Comparison of ENCODE assay signal across 9 cellular contexts in the genomic region with DNA sequence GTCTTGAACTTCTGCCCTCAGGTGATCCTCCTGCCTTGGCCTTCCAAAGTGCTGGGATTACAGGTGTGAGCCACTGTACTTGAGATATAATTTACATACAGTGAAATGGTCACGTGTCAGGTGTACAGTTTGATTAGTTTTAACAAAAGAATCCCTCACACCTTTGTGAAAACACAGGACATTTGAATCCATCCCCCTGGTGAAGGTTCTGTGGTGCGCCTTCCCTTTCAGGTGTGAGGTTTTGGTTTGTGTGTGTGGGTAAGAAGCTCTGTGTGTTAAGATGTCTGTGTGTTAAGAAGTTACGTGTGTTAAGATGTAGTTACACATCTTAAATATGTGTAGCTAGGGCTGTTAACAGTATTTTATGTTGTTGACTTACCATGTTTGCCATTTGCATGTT. TPM values are rescaled to one million over a fixed set of nuclear protein-coding genes. Genes with fewer than 3 reads are reported as not detected.
DNase-seq lines count a peak whose midpoint lies in the region; ATAC-seq and TF ChIP-seq lines count a peak whose summit lies in the region.
"Had no signal": no experiment of that assay in that cellular context is flagged by ENCODE, and none has a peak within 500 bp of the region (broad histone marks: within the 10 kb centered on the region; RNA-seq: fewer than 3 reads in every experiment).

No MANE protein-coding gene starts in this region.

- peak overlapping the region; percentile 71 for H3K27ac Mint-ChIP-seq in activated CD4-positive, alpha-beta T cell treated with anti-CD3 and anti-CD28 coated beads, Interleukin-2, amount 10 ng/mL, durations not matched to agents 24 days and 14 days
- peak overlapping the region; percentile 73 for H3K27ac Mint-ChIP-seq in activated T-helper 2 cell treated with anti-CD3 and anti-CD28 coated beads, Interferon-gamma antibody, Interleukin-2, Interleukin-4, amounts not matched to agents 10 μg/mL and 5 μg/mL and 100 μg/mL, durations not matched to agents 14 hours and 24 hours and 36 hours

- peak overlapping the region; percentile 75 to 81 for H3K27ac ChIP-seq in liver (ENCODE audit: low read depth in 1 of 2, low read length in 2 of 2)
- H3K27ac ChIP-seq in temporal lobe (ENCODE audit: low read depth, low read length), result peak overlapping the region; percentile 85

- H3K9ac ChIP-seq in liver (ENCODE audit: low read depth in 1 of 2, low read length in 2 of 2), result peak overlapping the region; percentile 4 to 41

- H3K4me3 ChIP-seq in liver (ENCODE audit: low read depth in 1 of 3, low read length in 3 of 3) (no peak overlapping the region), MG63 (no peak overlapping the region)

- H3K4me3 Mint-ChIP-seq in activated CD4-positive, alpha-beta T cell treated with anti-CD3 and anti-CD28 coated beads, Interleukin-2, amount 10 ng/mL, durations not matched to agents 24 days and 14 days, result peak overlapping the region; percentile 39
- H3K4me3 Mint-ChIP-seq in activated T-helper 2 cell treated with anti-CD3 and anti-CD28 coated beads, Interferon-gamma antibody, Interleukin-2, Interleukin-4, amounts not matched to agents 10 μg/mL and 5 μg/mL and 100 μg/mL, durations not matched to agents 14 hours and 24 hours and 36 hours (ENCODE audit: low read depth), result peak overlapping the region; percentile 11

- H3K9me3 ChIP-seq in liver (ENCODE audit: control insufficient read depth in 4 of 4, low read length in 3 of 4), result no peaks in the 10 kb centered on the region
- no peaks in the 10 kb centered on the region; the same call in 1 of the 2 replicates for H3K9me3 ChIP-seq in MG63

- no peak for DNase-seq in activated CD4-positive, alpha-beta T cell treated with anti-CD3 and anti-CD28 coated beads, Interleukin-2, amount 10 ng/mL, durations not matched to agents 24 days and 14 days
- DNase-seq in activated CD4-positive, alpha-beta T cell treated with anti-CD3 and anti-CD28 coated beads, Interleukin-2, amount 50 U/mL, for 4 hours, result no peak
- DNase-seq in activated T-helper 2 cell treated with anti-CD3 and anti-CD28 coated beads, Interferon-gamma antibody, Interleukin-2, Interleukin-4, amounts not matched to agents 10 μg/mL and 5 μg/mL and 100 μg/mL, durations not matched to agents 14 hours and 24 hours and 36 hours (ENCODE audit: low spot score), result no peak
- no peak for DNase-seq in NCI-H1105 treated with DMSO at 0.1 percent for 48 hours (lab: John Stamatoyannopoulos, UW)
- DNase-seq in sciatic nerve (ENCODE audit: low spot score), result no peak
- no peak for DNase-seq in MG63
- DNase-seq: erythroblast had no signal

- H3K4me1 ChIP-seq in liver (ENCODE audit: control insufficient read depth in 4 of 4, insufficient read depth in 4 of 4, low read length in 3 of 4), result peaks cover 0 to 18% (median 12%) of the 10 kb centered on the region in 4 donors

- no peak for TF ChIP-seq RAD21 in liver (IDR thresholded peaks at IDR 0.05)

- no peaks in the 10 kb centered on the region for H3K27me3 ChIP-seq in liver (ENCODE audit: control insufficient read depth in 4 of 4, insufficient read depth in 4 of 4, low read length in 3 of 4)
- H3K27me3 ChIP-seq in MG63, result no peaks in the 10 kb centered on the region

- H3K9me3 Mint-ChIP-seq in activated CD4-positive, alpha-beta T cell treated with anti-CD3 and anti-CD28 coated beads, Interleukin-2, amount 10 ng/mL, durations not matched to agents 24 days and 14 days, result no peaks in the 10 kb centered on the region
- no peaks in the 10 kb centered on the region for H3K9me3 Mint-ChIP-seq in activated T-helper 2 cell treated with anti-CD3 and anti-CD28 coated beads, Interferon-gamma antibody, Interleukin-2, Interleukin-4, amounts not matched to agents 10 μg/mL and 5 μg/mL and 100 μg/mL, durations not matched to agents 14 hours and 24 hours and 36 hours

- H3K4me1 Mint-ChIP-seq in activated CD4-positive, alpha-beta T cell treated with anti-CD3 and anti-CD28 coated beads, Interleukin-2, amount 10 ng/mL, durations not matched to agents 24 days and 14 days, result peaks cover 56% of the 10 kb centered on the region
- H3K4me1 Mint-ChIP-seq in activated T-helper 2 cell treated with anti-CD3 and anti-CD28 coated beads, Interferon-gamma antibody, Interleukin-2, Interleukin-4, amounts not matched to agents 10 μg/mL and 5 μg/mL and 100 μg/mL, durations not matched to agents 14 hours and 24 hours and 36 hours (ENCODE audit: low read depth), result peaks cover 57% of the 10 kb centered on the region

- peaks cover 61% of the 10 kb centered on the region for H3K36me3 Mint-ChIP-seq in activated CD4-positive, alpha-beta T cell treated with anti-CD3 and anti-CD28 coated beads, Interleukin-2, amount 10 ng/mL, durations not matched to agents 24 days and 14 days (ENCODE audit: low read depth)
- peaks cover 76% of the 10 kb centered on the region for H3K36me3 Mint-ChIP-seq in activated T-helper 2 cell treated with anti-CD3 and anti-CD28 coated beads, Interferon-gamma antibody, Interleukin-2, Interleukin-4, amounts not matched to agents 10 μg/mL and 5 μg/mL and 100 μg/mL, durations not matched to agents 14 hours and 24 hours and 36 hours (ENCODE audit: low read depth)

- intact Hi-C loops in activated CD4-positive, alpha-beta T cell treated with anti-CD3 and anti-CD28 coated beads, Interleukin-2, amount 10 ng/mL, durations not matched to agents 24 days and 14 days (cut with micrococcal nuclease), result no loop called here
- intact Hi-C loops in activated T-helper 2 cell treated with anti-CD3 and anti-CD28 coated beads, Interferon-gamma antibody, Interleukin-2, Interleukin-4, amounts not matched to agents 10 μg/mL and 5 μg/mL and 100 μg/mL, durations not matched to agents 14 hours and 24 hours and 36 hours (cut with micrococcal nuclease), result no loop called here
- intact Hi-C loops in sciatic nerve (cut with DNase I), result no loop called here

- 87% methylated on average over 3 of the region's 3 CpGs for WGBS in liver

- TF ChIP-seq CTCF in liver (IDR thresholded peaks at IDR 0.05; ENCODE audit: low read depth, low read length, missing input control), result no peak

- H3K36me3 ChIP-seq in liver (ENCODE audit: control insufficient read depth in 4 of 4, insufficient read depth in 3 of 4, low read depth in 1 of 4, low read length in 3 of 4) (peaks cover 0 to 2% (median 0%) of the 10 kb centered on the region in 4 donors), MG63 (peaks cover 75% of the 10 kb centered on the region)

- ATAC-seq in sciatic nerve, result no peak

- no peaks in the 10 kb centered on the region for H3K27me3 Mint-ChIP-seq in activated CD4-positive, alpha-beta T cell treated with anti-CD3 and anti-CD28 coated beads, Interleukin-2, amount 10 ng/mL, durations not matched to agents 24 days and 14 days
- H3K27me3 Mint-ChIP-seq in activated T-helper 2 cell treated with anti-CD3 and anti-CD28 coated beads, Interferon-gamma antibody, Interleukin-2, Interleukin-4, amounts not matched to agents 10 μg/mL and 5 μg/mL and 100 μg/mL, durations not matched to agents 14 hours and 24 hours and 36 hours (ENCODE audit: low read depth), result no peaks in the 10 kb centered on the region

TF ChIP-seq in liver, 16 proteins besides CTCF, POLR2A, EP300 and RAD21 (continues in another document):
- TF ChIP-seq GABPA (IDR thresholded peaks at IDR 0.05 in 1 of 2, conservative IDR thresholded peaks at IDR 0.05 in 1 of 2), result no peak
- TF ChIP-seq JUND (IDR thresholded peaks at IDR 0.05), result no peak
- no peak for TF ChIP-seq YY1 (IDR thresholded peaks at IDR 0.05)
- TF ChIP-seq, protein P1, sequence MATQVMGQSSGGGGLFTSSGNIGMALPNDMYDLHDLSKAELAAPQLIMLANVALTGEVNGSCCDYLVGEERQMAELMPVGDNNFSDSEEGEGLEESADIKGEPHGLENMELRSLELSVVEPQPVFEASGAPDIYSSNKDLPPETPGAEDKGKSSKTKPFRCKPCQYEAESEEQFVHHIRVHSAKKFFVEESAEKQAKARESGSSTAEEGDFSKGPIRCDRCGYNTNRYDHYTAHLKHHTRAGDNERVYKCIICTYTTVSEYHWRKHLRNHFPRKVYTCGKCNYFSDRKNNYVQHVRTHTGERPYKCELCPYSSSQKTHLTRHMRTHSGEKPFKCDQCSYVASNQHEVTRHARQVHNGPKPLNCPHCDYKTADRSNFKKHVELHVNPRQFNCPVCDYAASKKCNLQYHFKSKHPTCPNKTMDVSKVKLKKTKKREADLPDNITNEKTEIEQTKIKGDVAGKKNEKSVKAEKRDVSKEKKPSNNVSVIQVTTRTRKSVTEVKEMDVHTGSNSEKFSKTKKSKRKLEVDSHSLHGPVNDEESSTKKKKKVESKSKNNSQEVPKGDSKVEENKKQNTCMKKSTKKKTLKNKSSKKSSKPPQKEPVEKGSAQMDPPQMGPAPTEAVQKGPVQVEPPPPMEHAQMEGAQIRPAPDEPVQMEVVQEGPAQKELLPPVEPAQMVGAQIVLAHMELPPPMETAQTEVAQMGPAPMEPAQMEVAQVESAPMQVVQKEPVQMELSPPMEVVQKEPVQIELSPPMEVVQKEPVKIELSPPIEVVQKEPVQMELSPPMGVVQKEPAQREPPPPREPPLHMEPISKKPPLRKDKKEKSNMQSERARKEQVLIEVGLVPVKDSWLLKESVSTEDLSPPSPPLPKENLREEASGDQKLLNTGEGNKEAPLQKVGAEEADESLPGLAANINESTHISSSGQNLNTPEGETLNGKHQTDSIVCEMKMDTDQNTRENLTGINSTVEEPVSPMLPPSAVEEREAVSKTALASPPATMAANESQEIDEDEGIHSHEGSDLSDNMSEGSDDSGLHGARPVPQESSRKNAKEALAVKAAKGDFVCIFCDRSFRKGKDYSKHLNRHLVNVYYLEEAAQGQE (IDR thresholded peaks at IDR 0.05), result no peak
- no peak for TF ChIP-seq MAX (IDR thresholded peaks at IDR 0.05)
- TF ChIP-seq EGR1 (IDR thresholded peaks at IDR 0.05; ENCODE audit: low read depth in 2 of 2), result no peak
- no peak for TF ChIP-seq SP1 (IDR thresholded peaks at IDR 0.05)

RNA-seq across cellular contexts. Expression of gene SEC14L1, which starts 4.4 kb away (rescaled TPM):
- total RNA-seq in activated CD4-positive, alpha-beta T cell treated with anti-CD3 and anti-CD28 coated beads, Interleukin-2, amount 10 ng/mL, durations not matched to agents 24 days and 14 days, result 71.4 and 73.1 TPM in 2 replicates
- 90.5 and 92.2 TPM in 2 replicates for total RNA-seq in activated T-helper 2 cell treated with anti-CD3 and anti-CD28 coated beads, Interferon-gamma antibody, Interleukin-2, Interleukin-4, amounts not matched to agents 10 μg/mL and 5 μg/mL and 100 μg/mL, durations not matched to agents 14 hours and 24 hours and 36 hours
- total RNA-seq in liver, result 10 to 100 TPM; 34.6 to 52.0 TPM
- 10 to 100 TPM; 17.0 to 19.0 TPM for polyA plus RNA-seq in liver
- 80.4 TPM for total RNA-seq in temporal lobe
- total RNA-seq in sciatic nerve, result 130 TPM
- total RNA-seq in MG63 (2014; rRNA removed; shearing (Covaris generic); ENCODE audit: low replicate concordance), result 16.2 and 41.7 TPM in 2 replicates
